Comparison of ENCODE assay signal across 1 cellular context in the genomic region with DNA sequence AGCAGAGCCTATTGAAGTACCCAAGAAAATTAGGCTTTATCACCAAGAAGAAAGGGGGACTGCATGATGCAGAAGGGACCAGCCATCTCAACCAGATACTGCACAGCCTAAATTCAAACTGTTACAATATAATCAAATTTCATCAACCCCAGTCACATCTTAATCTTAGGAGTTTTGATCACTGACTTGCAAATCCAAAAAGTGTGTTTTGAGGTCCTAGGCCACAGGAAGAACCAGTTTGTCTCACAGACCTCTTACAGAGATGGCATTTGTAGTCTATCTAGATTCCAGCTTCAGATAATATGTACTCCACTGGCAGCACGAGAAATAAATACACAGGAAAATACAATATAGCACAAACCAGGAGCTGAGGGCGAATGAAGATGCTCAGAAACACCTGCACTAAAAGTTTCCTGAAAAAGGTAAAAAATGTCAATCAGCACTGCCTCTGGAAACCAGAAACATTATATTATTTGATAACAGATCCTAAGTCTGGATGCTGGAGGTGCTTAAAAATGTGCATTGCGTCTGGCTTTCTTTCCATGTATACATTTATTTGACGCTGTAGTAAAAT.
TF ChIP-seq lines count a peak whose summit lies in the region.

No MANE protein-coding gene starts in this region.

TF ChIP-seq in HEK293, 187 proteins besides CTCF, POLR2A, EP300 and RAD21 (continued from another document):
- TF ChIP-seq, protein P1, sequence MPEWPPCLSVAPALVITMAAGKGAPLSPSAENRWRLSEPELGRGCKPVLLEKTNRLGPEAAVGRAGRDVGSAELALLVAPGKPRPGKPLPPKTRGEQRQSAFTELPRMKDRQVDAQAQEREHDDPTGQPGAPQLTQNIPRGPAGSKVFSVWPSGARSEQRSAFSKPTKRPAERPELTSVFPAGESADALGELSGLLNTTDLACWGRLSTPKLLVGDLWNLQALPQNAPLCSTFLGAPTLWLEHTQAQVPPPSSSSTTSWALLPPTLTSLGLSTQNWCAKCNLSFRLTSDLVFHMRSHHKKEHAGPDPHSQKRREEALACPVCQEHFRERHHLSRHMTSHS (tag by site-specific recombination; IDR thresholded peaks at IDR 0.05): no peak
- TF ChIP-seq, protein P2, sequence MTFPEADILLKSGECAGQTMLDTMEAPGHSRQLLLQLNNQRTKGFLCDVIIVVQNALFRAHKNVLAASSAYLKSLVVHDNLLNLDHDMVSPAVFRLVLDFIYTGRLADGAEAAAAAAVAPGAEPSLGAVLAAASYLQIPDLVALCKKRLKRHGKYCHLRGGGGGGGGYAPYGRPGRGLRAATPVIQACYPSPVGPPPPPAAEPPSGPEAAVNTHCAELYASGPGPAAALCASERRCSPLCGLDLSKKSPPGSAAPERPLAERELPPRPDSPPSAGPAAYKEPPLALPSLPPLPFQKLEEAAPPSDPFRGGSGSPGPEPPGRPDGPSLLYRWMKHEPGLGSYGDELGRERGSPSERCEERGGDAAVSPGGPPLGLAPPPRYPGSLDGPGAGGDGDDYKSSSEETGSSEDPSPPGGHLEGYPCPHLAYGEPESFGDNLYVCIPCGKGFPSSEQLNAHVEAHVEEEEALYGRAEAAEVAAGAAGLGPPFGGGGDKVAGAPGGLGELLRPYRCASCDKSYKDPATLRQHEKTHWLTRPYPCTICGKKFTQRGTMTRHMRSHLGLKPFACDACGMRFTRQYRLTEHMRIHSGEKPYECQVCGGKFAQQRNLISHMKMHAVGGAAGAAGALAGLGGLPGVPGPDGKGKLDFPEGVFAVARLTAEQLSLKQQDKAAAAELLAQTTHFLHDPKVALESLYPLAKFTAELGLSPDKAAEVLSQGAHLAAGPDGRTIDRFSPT (tag by site-specific recombination; IDR thresholded peaks at IDR 0.05): no peak
- no peak for TF ChIP-seq ZNF837 (tag by site-specific recombination; IDR thresholded peaks at IDR 0.05)
- no peak for TF ChIP-seq ZNF140 (tag by site-specific recombination; IDR thresholded peaks at IDR 0.05)
- TF ChIP-seq ZNF664 (tag by site-specific recombination; IDR thresholded peaks at IDR 0.05): no peak
- TF ChIP-seq, protein P3, sequence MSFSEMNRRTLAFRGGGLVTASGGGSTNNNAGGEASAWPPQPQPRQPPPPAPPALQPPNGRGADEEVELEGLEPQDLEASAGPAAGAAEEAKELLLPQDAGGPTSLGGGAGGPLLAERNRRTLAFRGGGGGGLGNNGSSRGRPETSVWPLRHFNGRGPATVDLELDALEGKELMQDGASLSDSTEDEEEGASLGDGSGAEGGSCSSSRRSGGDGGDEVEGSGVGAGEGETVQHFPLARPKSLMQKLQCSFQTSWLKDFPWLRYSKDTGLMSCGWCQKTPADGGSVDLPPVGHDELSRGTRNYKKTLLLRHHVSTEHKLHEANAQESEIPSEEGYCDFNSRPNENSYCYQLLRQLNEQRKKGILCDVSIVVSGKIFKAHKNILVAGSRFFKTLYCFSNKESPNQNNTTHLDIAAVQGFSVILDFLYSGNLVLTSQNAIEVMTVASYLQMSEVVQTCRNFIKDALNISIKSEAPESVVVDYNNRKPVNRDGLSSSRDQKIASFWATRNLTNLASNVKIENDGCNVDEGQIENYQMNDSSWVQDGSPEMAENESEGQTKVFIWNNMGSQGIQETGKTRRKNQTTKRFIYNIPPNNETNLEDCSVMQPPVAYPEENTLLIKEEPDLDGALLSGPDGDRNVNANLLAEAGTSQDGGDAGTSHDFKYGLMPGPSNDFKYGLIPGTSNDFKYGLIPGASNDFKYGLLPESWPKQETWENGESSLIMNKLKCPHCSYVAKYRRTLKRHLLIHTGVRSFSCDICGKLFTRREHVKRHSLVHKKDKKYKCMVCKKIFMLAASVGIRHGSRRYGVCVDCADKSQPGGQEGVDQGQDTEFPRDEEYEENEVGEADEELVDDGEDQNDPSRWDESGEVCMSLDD (tag by site-specific recombination; IDR thresholded peaks at IDR 0.05): no peak
- no peak for TF ChIP-seq HOXA7 (CRISPR knock-in tag; IDR thresholded peaks at IDR 0.05; ENCODE audit: borderline replicate concordance)
